1 cellular context compared by ENCODE assay signal in the genomic region with DNA sequence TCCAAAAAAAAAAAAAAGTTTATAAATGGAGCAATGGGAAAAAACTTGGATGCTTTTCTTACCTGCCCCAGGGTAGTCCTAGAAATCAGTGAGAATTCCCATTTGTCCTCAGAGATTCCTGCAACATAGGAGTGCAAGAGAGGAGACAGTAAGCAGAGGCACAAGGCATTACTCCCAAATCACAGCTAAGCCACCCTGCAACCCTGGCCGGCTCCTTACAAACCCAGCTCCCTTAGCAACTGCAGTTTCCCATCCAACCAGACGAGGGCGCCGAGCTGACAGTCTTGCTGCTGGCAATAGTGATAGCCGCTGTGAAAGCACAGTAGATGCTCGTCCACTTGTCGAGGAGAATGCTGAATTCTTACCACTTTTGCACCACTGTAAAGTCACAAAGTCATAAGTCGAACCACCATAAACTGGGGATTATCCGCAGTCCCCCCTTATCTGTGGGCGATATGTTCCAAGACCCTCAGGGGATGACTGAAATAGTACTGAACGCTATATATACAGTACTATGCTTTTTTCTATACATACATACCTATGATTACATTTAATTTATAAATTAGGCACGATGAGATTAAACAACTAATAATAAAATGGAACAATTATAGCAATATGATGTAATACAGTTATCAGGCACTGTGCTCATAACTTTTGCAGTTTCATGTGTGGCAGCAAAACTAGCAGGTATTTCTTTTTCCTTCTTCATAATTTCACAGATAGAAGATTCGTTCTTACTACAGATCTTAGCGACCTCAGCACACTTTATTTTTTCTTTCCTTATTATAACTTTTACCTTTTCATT.
A peak's percentile ranks its signal among the peaks of the same experiment; 100 is the strongest.
TF ChIP-seq lines count a peak whose summit lies in the region.

No MANE protein-coding gene starts in this region.

TF ChIP-seq in IMR-90, 13 proteins besides CTCF, POLR2A, EP300 and RAD21:
- no peak for TF ChIP-seq RFX5 (IDR thresholded peaks at IDR 0.05; ENCODE audit: low read depth, low read length)
- TF ChIP-seq BHLHE40 (IDR thresholded peaks at IDR 0.05; ENCODE audit: low read depth, low read length) = no peak
- TF ChIP-seq MAZ (IDR thresholded peaks at IDR 0.05; ENCODE audit: borderline replicate concordance, low read depth, low read length) = no peak
- TF ChIP-seq, protein P1, sequence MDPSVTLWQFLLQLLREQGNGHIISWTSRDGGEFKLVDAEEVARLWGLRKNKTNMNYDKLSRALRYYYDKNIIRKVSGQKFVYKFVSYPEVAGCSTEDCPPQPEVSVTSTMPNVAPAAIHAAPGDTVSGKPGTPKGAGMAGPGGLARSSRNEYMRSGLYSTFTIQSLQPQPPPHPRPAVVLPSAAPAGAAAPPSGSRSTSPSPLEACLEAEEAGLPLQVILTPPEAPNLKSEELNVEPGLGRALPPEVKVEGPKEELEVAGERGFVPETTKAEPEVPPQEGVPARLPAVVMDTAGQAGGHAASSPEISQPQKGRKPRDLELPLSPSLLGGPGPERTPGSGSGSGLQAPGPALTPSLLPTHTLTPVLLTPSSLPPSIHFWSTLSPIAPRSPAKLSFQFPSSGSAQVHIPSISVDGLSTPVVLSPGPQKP (IDR thresholded peaks at IDR 0.05; ENCODE audit: borderline replicate concordance, low read depth, low read length) = no peak
- no peak for TF ChIP-seq FOS (IDR thresholded peaks at IDR 0.05; ENCODE audit: low read depth, low read length)
- TF ChIP-seq SMC3 (IDR thresholded peaks at IDR 0.05; ENCODE audit: low read depth, low read length) = peak; percentile 84
- TF ChIP-seq RCOR1 (IDR thresholded peaks at IDR 0.05; ENCODE audit: insufficient replicate concordance, low read length) = no peak
- no peak for TF ChIP-seq CEBPB (IDR thresholded peaks at IDR 0.05; ENCODE audit: low read depth, low read length)
- 0 out of 2 replicates have a peak, but pooled peaks have one; percentile 3 for TF ChIP-seq MAFK (IDR thresholded peaks at IDR 0.05; ENCODE audit: low read depth, low read length)
